ENCODE assay signal across 1 cellular context in the genomic region with DNA sequence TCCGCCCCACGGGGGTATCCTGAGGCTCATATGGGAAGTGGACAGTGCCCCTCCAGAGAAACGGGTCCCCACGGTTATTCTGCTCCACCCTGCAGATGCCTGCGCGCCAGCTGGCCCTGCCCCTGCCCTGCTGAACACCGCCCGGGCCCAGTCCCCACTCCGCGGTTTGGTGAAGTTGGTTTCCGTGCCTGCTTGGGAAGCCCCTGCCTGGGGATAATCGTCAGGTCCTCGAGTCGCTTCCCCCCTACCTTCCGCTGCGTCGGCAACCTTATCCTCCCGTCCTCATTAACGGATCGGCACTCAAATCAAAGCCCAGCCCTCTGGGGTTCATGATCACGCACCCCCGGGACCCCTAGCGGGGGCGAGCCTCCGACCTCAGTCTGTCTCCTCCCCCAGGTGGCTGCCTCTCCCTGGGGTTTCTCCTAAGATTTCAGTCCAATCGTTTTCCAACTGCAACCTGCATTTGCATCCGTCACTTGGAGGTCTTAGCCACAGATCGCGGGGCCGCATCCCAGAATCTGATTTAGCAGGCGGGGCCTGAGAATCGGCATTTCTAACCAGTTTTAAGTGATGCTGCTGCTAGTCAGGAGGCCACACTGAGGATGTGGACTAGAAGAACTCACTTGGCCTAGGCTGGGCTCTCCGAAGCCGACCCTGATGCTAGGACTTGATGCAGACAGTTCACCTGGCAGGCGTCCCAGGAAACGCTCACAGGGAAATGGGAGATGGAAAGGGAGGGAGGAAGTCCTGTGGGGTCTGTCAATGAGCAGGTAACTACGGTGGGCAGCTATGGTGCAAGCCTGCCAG.
TF ChIP-seq lines count a peak whose summit lies in the region.

No MANE protein-coding gene starts in this region.

TF ChIP-seq in IMR-90, 13 proteins besides CTCF, POLR2A, EP300 and RAD21:
- no peak for TF ChIP-seq BHLHE40 (IDR thresholded peaks at IDR 0.05; ENCODE audit: low read depth, low read length)
- TF ChIP-seq, protein P1, sequence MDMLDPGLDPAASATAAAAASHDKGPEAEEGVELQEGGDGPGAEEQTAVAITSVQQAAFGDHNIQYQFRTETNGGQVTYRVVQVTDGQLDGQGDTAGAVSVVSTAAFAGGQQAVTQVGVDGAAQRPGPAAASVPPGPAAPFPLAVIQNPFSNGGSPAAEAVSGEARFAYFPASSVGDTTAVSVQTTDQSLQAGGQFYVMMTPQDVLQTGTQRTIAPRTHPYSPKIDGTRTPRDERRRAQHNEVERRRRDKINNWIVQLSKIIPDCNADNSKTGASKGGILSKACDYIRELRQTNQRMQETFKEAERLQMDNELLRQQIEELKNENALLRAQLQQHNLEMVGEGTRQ (IDR thresholded peaks at IDR 0.05; ENCODE audit: low read depth, low read length): no peak
- no peak for TF ChIP-seq MAZ (IDR thresholded peaks at IDR 0.05; ENCODE audit: borderline replicate concordance, low read depth, low read length)
- TF ChIP-seq MXI1 (IDR thresholded peaks at IDR 0.05; ENCODE audit: borderline replicate concordance, low read depth, low read length): no peak
- TF ChIP-seq CHD1 (IDR thresholded peaks at IDR 0.05; ENCODE audit: low read depth, low read length): no peak
- no peak for TF ChIP-seq MAFK (IDR thresholded peaks at IDR 0.05; ENCODE audit: low read depth, low read length)
- TF ChIP-seq, protein P2, sequence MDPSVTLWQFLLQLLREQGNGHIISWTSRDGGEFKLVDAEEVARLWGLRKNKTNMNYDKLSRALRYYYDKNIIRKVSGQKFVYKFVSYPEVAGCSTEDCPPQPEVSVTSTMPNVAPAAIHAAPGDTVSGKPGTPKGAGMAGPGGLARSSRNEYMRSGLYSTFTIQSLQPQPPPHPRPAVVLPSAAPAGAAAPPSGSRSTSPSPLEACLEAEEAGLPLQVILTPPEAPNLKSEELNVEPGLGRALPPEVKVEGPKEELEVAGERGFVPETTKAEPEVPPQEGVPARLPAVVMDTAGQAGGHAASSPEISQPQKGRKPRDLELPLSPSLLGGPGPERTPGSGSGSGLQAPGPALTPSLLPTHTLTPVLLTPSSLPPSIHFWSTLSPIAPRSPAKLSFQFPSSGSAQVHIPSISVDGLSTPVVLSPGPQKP (IDR thresholded peaks at IDR 0.05; ENCODE audit: borderline replicate concordance, low read depth, low read length): no peak
- TF ChIP-seq CEBPB (IDR thresholded peaks at IDR 0.05; ENCODE audit: low read depth, low read length): no peak
- no peak for TF ChIP-seq RFX5 (IDR thresholded peaks at IDR 0.05; ENCODE audit: low read depth, low read length)
- TF ChIP-seq NFE2L2 (IDR thresholded peaks at IDR 0.05; ENCODE audit: low read depth, low read length): no peak
- no peak for TF ChIP-seq RCOR1 (IDR thresholded peaks at IDR 0.05; ENCODE audit: insufficient replicate concordance, low read length)
- TF ChIP-seq FOS (IDR thresholded peaks at IDR 0.05; ENCODE audit: low read depth, low read length): no peak
- TF ChIP-seq SMC3 (IDR thresholded peaks at IDR 0.05; ENCODE audit: low read depth, low read length): no peak
TF ChIP-seq in IMR-90: peak in this region for 0.
